Comparison of ENCODE assay signal across 24 cellular contexts in genomic region chr16:15736529-15736928, GRCh38.
DNase-seq lines count a peak whose midpoint lies in the region; ATAC-seq, FAIRE-seq and TF ChIP-seq lines count a peak whose summit lies in the region.
"Had no signal": no experiment of that assay in that cellular context is flagged by ENCODE, and none has a peak within 500 bp of the region (broad histone marks: within the 10 kb centered on the region; RNA-seq: fewer than 3 reads in every experiment).

No MANE protein-coding gene starts in this region.

- H2BK5ac ChIP-seq in H1 (ENCODE audit: low read depth, low read length): no peak overlapping the region

- H3K9me3 ChIP-seq in BLaER1 treated with 17β-estradiol and CSF1 and Interleukin-3, amounts not matched to agents 10 nM and 100 nM (replicated peaks in 1 of 11): peaks cover 7 to 14% (median 9%) of the 10 kb centered on the region in 11 experiments; a peak in 20 of 22 replicates
- H3K9me3 ChIP-seq in H1 (ENCODE audit: insufficient read depth in 2 of 2, low read depth in 1 of 2, low read length in 1 of 2) (no peaks in the 10 kb centered on the region; a peak in 1 of 4 replicates), neural progenitor cell (ENCODE audit: low read depth) (no peaks in the 10 kb centered on the region), MM.1S (replicated peaks; ENCODE audit: insufficient read depth, low read length) (no peaks in the 10 kb centered on the region), lower lobe of right lung (peaks cover 7% of the 10 kb centered on the region)
- H3K9me3 ChIP-seq: A549, BE2C had no signal

- no peak overlapping the region for H2AK5ac ChIP-seq in H1 (ENCODE audit: low read depth, low read length)

- H3K4me2 ChIP-seq in BLaER1 treated with 17β-estradiol and CSF1 and Interleukin-3, amounts not matched to agents 10 nM and 100 nM: peak overlapping the region in 7 of 11 experiments; percentile 25 to 83 (median 73); a peak in 10 of 22 replicates
- H3K4me2 ChIP-seq in H1 (ENCODE audit: insufficient read depth in 1 of 2, low read depth in 2 of 2, low read length in 2 of 2): no peak overlapping the region
- no peak overlapping the region for H3K4me2 ChIP-seq in neural progenitor cell
- no peak overlapping the region for H3K4me2 ChIP-seq in MM.1S (ENCODE audit: low read depth, low read length)
- H3K4me2 ChIP-seq: A549 had no signal

- no peak overlapping the region for H4K91ac ChIP-seq in H1 (replicated peaks; ENCODE audit: insufficient read length, low read length)

- CTCF ChIA-PET in H1 (lab: Charles Lee; ENCODE audit: partially characterized antibody) (no interaction called here), Calu3 (lab: Charles Lee) (interaction anchor here (0.6 kb wide), 1 partner anchor 30 kb away, joined by 3 read pairs; no protein-coding TSS in a partner anchor)

- H4K8ac ChIP-seq in H1 (ENCODE audit: extremely low read depth, insufficient read depth, low read length): no peak overlapping the region

- no peaks in the 10 kb centered on the region for H3F3A ChIP-seq in neural progenitor cell (ENCODE audit: low read depth)
- H3F3A ChIP-seq in MM.1S (ENCODE audit: insufficient read depth, low read length): no peaks in the 10 kb centered on the region

- H3K4me3 Mint-ChIP-seq in neural progenitor cell (no peak overlapping the region), Calu3 (ENCODE audit: low read depth, unreplicated experiment) (no peak overlapping the region)

- TF ChIP-seq RAD21 in H1 (IDR thresholded peaks at IDR 0.05 in 1 of 2, conservative IDR thresholded peaks at IDR 0.05 in 1 of 2; ENCODE audit: low read depth in 2 of 2, low read length in 2 of 2): no peak

- peaks cover 6% of the 10 kb centered on the region for H3K27me3 Mint-ChIP-seq in neural progenitor cell (ENCODE audit: insufficient read depth, low read depth)
- H3K27me3 Mint-ChIP-seq in Calu3 (ENCODE audit: unreplicated experiment): peaks cover 30% of the 10 kb centered on the region
- H3K27me3 Mint-ChIP-seq: CD4-positive, alpha-beta memory T cell had no signal

- no peak for TF ChIP-seq EP300 in H1 (IDR thresholded peaks at IDR 0.05; ENCODE audit: borderline replicate concordance in 1 of 2, low read depth in 2 of 2, low read length in 2 of 2)

- TF ChIP-seq POLR2A in H1 (IDR thresholded peaks at IDR 0.05; ENCODE audit: control extremely low read depth in 1 of 2, low read depth in 2 of 2, low read length in 2 of 2): no peak

- TF ChIP-seq CTCF in H1 (IDR thresholded peaks at IDR 0.05; ENCODE audit: control extremely low read depth in 1 of 3, insufficient read depth in 1 of 3, low read depth in 1 of 3, low read length in 3 of 3) (no peak), neural progenitor cell (IDR thresholded peaks at IDR 0.05) (no peak), MM.1S (IDR thresholded peaks at IDR 0.05; ENCODE audit: low read length) (no peak), Calu3 (IDR thresholded peaks at IDR 0.05; ENCODE audit: unreplicated experiment) (no peak), lower lobe of right lung (IDR thresholded peaks at IDR 0.05) (no peak)

- intact Hi-C loops in Calu3 (cut with micrococcal nuclease; ENCODE audit: unreplicated experiment): no loop called here
- intact Hi-C loops in lower lobe of right lung (cut with DNase I): no loop called here

- H2AFZ ChIP-seq in H1 (ENCODE audit: low read length) (no peak overlapping the region), neural progenitor cell (replicated peaks) (no peak overlapping the region), MM.1S (ENCODE audit: low read length) (no peak overlapping the region)
- H2AFZ ChIP-seq: GM23248 had no signal

- no peaks in the 10 kb centered on the region for H3K36me3 Mint-ChIP-seq in neural progenitor cell
- no peaks in the 10 kb centered on the region for H3K36me3 Mint-ChIP-seq in Calu3 (ENCODE audit: insufficient read depth, unreplicated experiment)

- H3K23ac ChIP-seq in H1 (ENCODE audit: insufficient read length): no peak overlapping the region

- H4K5ac ChIP-seq in H1 (ENCODE audit: insufficient read length, low read depth, low read length): no peak overlapping the region

- FAIRE-seq in H1 (lab: Jason Lieb, UNC): no peak
- FAIRE-seq: A549, G401.6, GM12892, GM19239, H54 had no signal

- no peak overlapping the region for H3K27ac ChIP-seq in BLaER1 treated with 17β-estradiol and CSF1 and Interleukin-3, amounts not matched to agents 10 nM and 100 nM
- H3K27ac ChIP-seq in H1 (ENCODE audit: low read depth, low read length) (no peak overlapping the region), neural progenitor cell (no peak overlapping the region), MM.1S (ENCODE audit: low read length) (no peak overlapping the region), lower lobe of right lung (no peak overlapping the region)
- H3K27ac ChIP-seq: A549, GM23248 had no signal

- no peaks in the 10 kb centered on the region for H3K9me3 Mint-ChIP-seq in neural progenitor cell
- H3K9me3 Mint-ChIP-seq in Calu3 (ENCODE audit: low read depth, unreplicated experiment): no peaks in the 10 kb centered on the region

- H3K9ac ChIP-seq in BLaER1 treated with 17β-estradiol and CSF1 and Interleukin-3, amounts not matched to agents 10 nM and 100 nM: no peak overlapping the region
- no peak overlapping the region for H3K9ac ChIP-seq in H1 (replicated peaks in 1 of 4; ENCODE audit: extremely low read depth in 1 of 4, low read depth in 3 of 4, low read length in 3 of 4)
- no peak overlapping the region for H3K9ac ChIP-seq in neural progenitor cell
- no peak overlapping the region for H3K9ac ChIP-seq in MM.1S (ENCODE audit: low read length)
- H3K9ac ChIP-seq: GM23248 had no signal

- no peak overlapping the region for H2BK15ac ChIP-seq in H1 (ENCODE audit: low read length)

- H3K4ac ChIP-seq in H1 (replicated peaks; ENCODE audit: insufficient read length, low read depth, low read length): no peak overlapping the region

- H2BK20ac ChIP-seq in H1 (ENCODE audit: low read length): no peak overlapping the region

- no TSS peak for BruUV-seq in Calu3 (replicated peaks; lab: Mats Ljungman, UMichigan)

- H3K18ac ChIP-seq in H1 (ENCODE audit: extremely low read depth, low read length): no peak overlapping the region

- H3K79me2 ChIP-seq in H1 (ENCODE audit: control insufficient read depth in 1 of 2, insufficient read depth in 2 of 2, low read length in 2 of 2) (no peaks in the 10 kb centered on the region), neural progenitor cell (ENCODE audit: low read depth) (no peaks in the 10 kb centered on the region), MM.1S (ENCODE audit: low read length) (no peaks in the 10 kb centered on the region)

- no peaks in the 10 kb centered on the region for H3K27me3 ChIP-seq in BLaER1 treated with 17β-estradiol and CSF1 and Interleukin-3, amounts not matched to agents 10 nM and 100 nM
- H3K27me3 ChIP-seq in H7 (ENCODE audit: control insufficient read depth, insufficient read depth, low read length) (no peaks in the 10 kb centered on the region), H1 (replicated peaks in 1 of 4; ENCODE audit: control insufficient read depth in 3 of 4, extremely low read depth in 1 of 4, insufficient read depth in 3 of 4, low read length in 3 of 4) (no peaks in the 10 kb centered on the region), neural progenitor cell (no peaks in the 10 kb centered on the region), MM.1S (replicated peaks; ENCODE audit: insufficient read depth, low read length) (no peaks in the 10 kb centered on the region), lower lobe of right lung (ENCODE audit: low read depth) (no peaks in the 10 kb centered on the region)
- H3K27me3 ChIP-seq: BE2C had no signal

- no peaks in the 10 kb centered on the region for H3K4me1 Mint-ChIP-seq in neural progenitor cell
- no peaks in the 10 kb centered on the region for H3K4me1 Mint-ChIP-seq in Calu3 (ENCODE audit: low read depth, unreplicated experiment)

- H3K36me3 ChIP-seq in BLaER1 treated with 17β-estradiol and CSF1 and Interleukin-3, amounts not matched to agents 10 nM and 100 nM: peaks cover 0 to 81% (median 49%) of the 10 kb centered on the region in 11 experiments; a peak in 18 of 22 replicates
- H3K36me3 ChIP-seq in H7 (replicated peaks; ENCODE audit: control insufficient read depth, insufficient read depth, low read length): no peaks in the 10 kb centered on the region
- H3K36me3 ChIP-seq in H1 (ENCODE audit: control insufficient read depth in 2 of 4, insufficient read depth in 4 of 4, low read length in 3 of 4): no peaks in the 10 kb centered on the region
- no peaks in the 10 kb centered on the region for H3K36me3 ChIP-seq in neural progenitor cell
- H3K36me3 ChIP-seq in MM.1S (replicated peaks; ENCODE audit: insufficient read depth, low read length): no peaks in the 10 kb centered on the region
- H3K36me3 ChIP-seq in lower lobe of right lung: peaks cover 52% of the 10 kb centered on the region
- H3K36me3 ChIP-seq: BE2C had no signal

- peaks cover 0 to 38% (median 0%) of the 10 kb centered on the region in 11 experiments; a peak in 5 of 22 replicates for H4K20me1 ChIP-seq in BLaER1 treated with 17β-estradiol and CSF1 and Interleukin-3, amounts not matched to agents 10 nM and 100 nM
- H4K20me1 ChIP-seq in H1 (replicated peaks in 1 of 2; ENCODE audit: control insufficient read depth in 1 of 2, insufficient read depth in 2 of 2, low read length in 2 of 2) (no peaks in the 10 kb centered on the region), neural progenitor cell (ENCODE audit: low read depth) (no peaks in the 10 kb centered on the region), MM.1S (ENCODE audit: insufficient read depth, low read length) (no peaks in the 10 kb centered on the region)

- no peak overlapping the region for H3K4me3 ChIP-seq in BLaER1 treated with 17β-estradiol and CSF1 and Interleukin-3, amounts not matched to agents 10 nM and 100 nM
- H3K4me3 ChIP-seq in H7 (ENCODE audit: insufficient read depth, low read depth, low read length): no peak overlapping the region
- no peak overlapping the region for H3K4me3 ChIP-seq in H1 (ENCODE audit: extremely low read depth in 1 of 4, insufficient read depth in 2 of 4, low read depth in 3 of 4, low read length in 4 of 4)
- H3K4me3 ChIP-seq in neural progenitor cell: no peak overlapping the region
- no peak overlapping the region for H3K4me3 ChIP-seq in MM.1S (ENCODE audit: low read length)
- H3K4me3 ChIP-seq in lower lobe of right lung: no peak overlapping the region
- H3K4me3 ChIP-seq: A549, GM23248 had no signal

- H3K27ac Mint-ChIP-seq in neural progenitor cell: no peak overlapping the region
- H3K27ac Mint-ChIP-seq in Calu3 (ENCODE audit: unreplicated experiment): no peak overlapping the region

- H3K14ac ChIP-seq in H1 (ENCODE audit: insufficient read length): no peak overlapping the region

- H3K56ac ChIP-seq in H1 (replicated peaks; ENCODE audit: insufficient read length, low read depth, low read length): no peak overlapping the region

- DNase-seq in H7 (peak; percentile 68), H1 (ENCODE audit: low read depth in 1 of 2, low spot score in 2 of 2) (no peak), neural progenitor cell (ENCODE audit: low spot score) (peak; percentile 5), MM.1S (no peak), Calu3 (no peak), lower lobe of right lung (no peak)
- DNase-seq: 8988T; ACHN; AML-193; BE2C; C1 segment of cervical spinal cord; CD4-positive, alpha-beta memory T cell; COR-L47; DMS153; DND-41; GM23248 had no signal

- no peaks in the 10 kb centered on the region for H3K79me1 ChIP-seq in H1 (ENCODE audit: low read depth, low read length)

- H3K4me1 ChIP-seq in BLaER1 treated with 17β-estradiol and CSF1 and Interleukin-3, amounts not matched to agents 10 nM and 100 nM: peaks cover 21 to 46% (median 40%) of the 10 kb centered on the region in 10 experiments
- no peaks in the 10 kb centered on the region; a peak in 1 of 7 replicates for H3K4me1 ChIP-seq in H1 (replicated peaks in 1 of 4; ENCODE audit: control insufficient read depth in 3 of 4, insufficient read depth in 4 of 4, low read length in 3 of 4)
- no peaks in the 10 kb centered on the region for H3K4me1 ChIP-seq in neural progenitor cell
- no peaks in the 10 kb centered on the region for H3K4me1 ChIP-seq in MM.1S (ENCODE audit: low read length)
- H3K4me1 ChIP-seq in lower lobe of right lung: no peaks in the 10 kb centered on the region
- H3K4me1 ChIP-seq: BE2C had no signal

- WGBS in H1 (ENCODE audit: extremely low coverage in 1 of 2, insufficient coverage in 1 of 2, insufficient read length in 1 of 2, insufficient replicate concordance in 2 of 2, low coverage in 1 of 2, low lambda C conversion rate in 2 of 2, missing lambda C conversion rate in 1 of 2), 2 experiments: 80% methylated on average over 7 of the region's 7 CpGs; no CpG with 5 or more reads in 1 of the 2 experiments

- no peaks in the 10 kb centered on the region for H3K23me2 ChIP-seq in H1 (ENCODE audit: low read depth, low read length)

- POLR2A ChIA-PET in H1 (lab: Charles Lee; ENCODE audit: partially characterized antibody): interaction anchor here (1.7 kb wide), 2 partner anchors 9 to 12 kb away, joined by 4 read pairs; no protein-coding TSS in a partner anchor

- H2BK12ac ChIP-seq in H1 (ENCODE audit: low read depth, low read length): no peak overlapping the region

- H2BK120ac ChIP-seq in H1 (replicated peaks; ENCODE audit: low read depth, low read length): no peak overlapping the region

- ATAC-seq in HG03565 (IDR thresholded peaks at IDR 0.05; ENCODE audit: unreplicated experiment): no peak
- no peak for ATAC-seq in lower lobe of right lung
- ATAC-seq: HCT116 had no signal

- H3K9me2 ChIP-seq in MM.1S (replicated peaks; ENCODE audit: insufficient read depth, low read length): no peaks in the 10 kb centered on the region

Comparison
In these comparisons a context has a peak if more than half of its experiments do, and no peak if none do; other contexts are left out.
1. H3K4me2 ChIP-seq: peak in BLaER1 treated with 17β-estradiol and CSF1 and Interleukin-3, amounts not matched to agents 10 nM and 100 nM (7 of 11); none in H1 (0 of 2), neural progenitor cell (single experiment) and MM.1S (single experiment).
2. DNase-seq: peak in H7 (single experiment) and neural progenitor cell (single experiment); none in H1 (0 of 2), MM.1S (single experiment), Calu3 (single experiment) and lower lobe of right lung (single experiment).